In genomic region chrX:11953615-11954014, GRCh38 we compare ENCODE assay signal across 12 cellular contexts.
DNase-seq lines count a peak whose midpoint lies in the region; ATAC-seq and TF ChIP-seq lines count a peak whose summit lies in the region.
"Had no signal": no experiment of that assay in that cellular context is flagged by ENCODE, and none has a peak within 500 bp of the region (broad histone marks: within the 10 kb centered on the region; RNA-seq: fewer than 3 reads in every experiment).

No MANE protein-coding gene starts in this region.

- CTCF ChIA-PET in Calu3 (lab: Charles Lee) (no interaction called here), PC-9 (lab: Charles Lee) (no interaction called here)

- H3K27ac ChIP-seq in PC-9 (0 out of 2 replicates have a peak overlapping the region, but pooled peaks have one; percentile 23), psoas muscle (no peak overlapping the region)
- H3K27ac ChIP-seq: esophagus muscularis mucosa, thoracic aorta had no signal

- intact Hi-C loops in Calu3 (cut with micrococcal nuclease; ENCODE audit: unreplicated experiment) (loop anchor here (2.0 kb wide), 1 partner anchor 55 kb away; no protein-coding TSS in a partner anchor), PC-9 (cut with micrococcal nuclease; ENCODE audit: unreplicated experiment) (no loop called here), psoas muscle (cut with DNase I) (no loop called here)

- H3K4me1 ChIP-seq in PC-9 (replicated peaks; ENCODE audit: insufficient read depth) (peaks cover 16% of the 10 kb centered on the region; the same call in 1 of the 2 replicates), psoas muscle (no peaks in the 10 kb centered on the region)
- H3K4me1 ChIP-seq: esophagus muscularis mucosa had no signal

- H3K27me3 Mint-ChIP-seq in Calu3 (ENCODE audit: unreplicated experiment), result no peaks in the 10 kb centered on the region
- H3K27me3 Mint-ChIP-seq in osteocyte (ENCODE audit: unreplicated experiment), result no peaks in the 10 kb centered on the region
- H3K27me3 Mint-ChIP-seq in activated T-cell treated with anti-CD3 and anti-CD28 coated beads, Interleukin-2, amount 50 U/mL, for 4 hours (ENCODE audit: low read depth), result no peaks in the 10 kb centered on the region

- H3K9me2 ChIP-seq in PC-9 (ENCODE audit: insufficient read depth), result no peaks in the 10 kb centered on the region

- H3K27me3 ChIP-seq in PC-9 (ENCODE audit: insufficient read depth, low read depth), result no peaks in the 10 kb centered on the region
- H3K27me3 ChIP-seq in psoas muscle (ENCODE audit: insufficient read depth in 3 of 3, low read length in 2 of 3), result no peaks in the 10 kb centered on the region
- H3K27me3 ChIP-seq: esophagus muscularis mucosa had no signal

- H4K20me1 ChIP-seq in PC-9 (ENCODE audit: insufficient read depth), result no peaks in the 10 kb centered on the region

- POLR2A ChIA-PET in PC-9 (lab: Charles Lee; ENCODE audit: unreplicated experiment), result no interaction called here

- H3K4me3 Mint-ChIP-seq in Calu3 (ENCODE audit: low read depth, unreplicated experiment), result peak overlapping the region; percentile 11
- H3K4me3 Mint-ChIP-seq in osteocyte (ENCODE audit: unreplicated experiment), result no peak overlapping the region
- H3K4me3 Mint-ChIP-seq in activated T-cell treated with anti-CD3 and anti-CD28 coated beads, Interleukin-2, amount 50 U/mL, for 4 hours, result no peak overlapping the region

- no peak overlapping the region for H3K4me2 ChIP-seq in PC-9

- DNase-seq in Calu3 (peak; percentile 49), PC-9 (peak in 1 of 2 experiments; percentile 62), fibroblast of gingiva (ENCODE audit: low read depth) (peak; percentile 0), osteocyte (ENCODE audit: extremely low spot score, unreplicated experiment) (no peak), psoas muscle (no peak), NCI-H128 (lab: John Stamatoyannopoulos, UW; ENCODE audit: unreplicated experiment) (no peak)
- no peak for DNase-seq in activated T-cell treated with anti-CD3 and anti-CD28 coated beads, Interleukin-2, amount 50 U/mL, for 4 hours
- DNase-seq: anterior cingulate cortex, NCI-H1694 had no signal

- H3K4me3 ChIP-seq in PC-9 (no peak overlapping the region), psoas muscle (no peak overlapping the region)
- H3K4me3 ChIP-seq: esophagus muscularis mucosa, thoracic aorta had no signal

- H3K27ac Mint-ChIP-seq in Calu3 (ENCODE audit: unreplicated experiment) (peak overlapping the region; percentile 95), osteocyte (ENCODE audit: unreplicated experiment) (peak overlapping the region; percentile 63)

- H3K9me3 ChIP-seq in PC-9 (ENCODE audit: insufficient read depth, low read depth), result no peaks in the 10 kb centered on the region
- no peaks in the 10 kb centered on the region for H3K9me3 ChIP-seq in psoas muscle
- H3K9me3 ChIP-seq: esophagus muscularis mucosa, thoracic aorta had no signal

- 42 to 62% (median 51%) methylated on average over 2 of the region's 2 CpGs for WGBS in psoas muscle, 3 donors

- H3K36me3 Mint-ChIP-seq in Calu3 (ENCODE audit: insufficient read depth, unreplicated experiment) (peaks cover 10% of the 10 kb centered on the region), osteocyte (ENCODE audit: unreplicated experiment) (no peaks in the 10 kb centered on the region)
- no peaks in the 10 kb centered on the region for H3K36me3 Mint-ChIP-seq in activated T-cell treated with anti-CD3 and anti-CD28 coated beads, Interleukin-2, amount 50 U/mL, for 4 hours (ENCODE audit: insufficient read depth)

- TF ChIP-seq CTCF in Calu3 (IDR thresholded peaks at IDR 0.05; ENCODE audit: unreplicated experiment), result no peak
- TF ChIP-seq CTCF in PC-9 (conservative IDR thresholded peaks at IDR 0.05), result no peak
- no peak for TF ChIP-seq CTCF in osteocyte (IDR thresholded peaks at IDR 0.05)
- TF ChIP-seq CTCF in psoas muscle (IDR thresholded peaks at IDR 0.05), result no peak

- no peak for ATAC-seq in psoas muscle
- ATAC-seq in activated T-cell treated with anti-CD3 and anti-CD28 coated beads, Interleukin-2, amount 50 U/mL, for 4 hours, result no peak
- ATAC-seq in esophagus mucosa, result no peak

- H3K79me2 ChIP-seq in PC-9 (ENCODE audit: low read depth), result no peaks in the 10 kb centered on the region

- H3K9me3 Mint-ChIP-seq in Calu3 (ENCODE audit: low read depth, unreplicated experiment), result no peaks in the 10 kb centered on the region
- no peaks in the 10 kb centered on the region for H3K9me3 Mint-ChIP-seq in osteocyte (ENCODE audit: unreplicated experiment)
- H3K9me3 Mint-ChIP-seq in activated T-cell treated with anti-CD3 and anti-CD28 coated beads, Interleukin-2, amount 50 U/mL, for 4 hours, result no peaks in the 10 kb centered on the region

- BruUV-seq in Calu3 (replicated peaks; lab: Mats Ljungman, UMichigan) (no TSS peak), PC-9 (replicated peaks; lab: Mats Ljungman, UMichigan) (no TSS peak)

- H3K4me1 Mint-ChIP-seq in Calu3 (ENCODE audit: low read depth, unreplicated experiment), result peaks cover 22% of the 10 kb centered on the region
- peaks cover 24% of the 10 kb centered on the region for H3K4me1 Mint-ChIP-seq in osteocyte (ENCODE audit: unreplicated experiment)
- no peaks in the 10 kb centered on the region for H3K4me1 Mint-ChIP-seq in activated T-cell treated with anti-CD3 and anti-CD28 coated beads, Interleukin-2, amount 50 U/mL, for 4 hours (ENCODE audit: low read depth)

- peaks cover 8% of the 10 kb centered on the region; the same call in 1 of the 2 replicates for H3F3A ChIP-seq in PC-9 (ENCODE audit: insufficient read depth, low read depth)

- H3K36me3 ChIP-seq in PC-9 (ENCODE audit: low read depth) (no peaks in the 10 kb centered on the region), psoas muscle (ENCODE audit: insufficient read depth in 1 of 2, low read depth in 1 of 2) (no peaks in the 10 kb centered on the region)
- H3K36me3 ChIP-seq: esophagus muscularis mucosa, thoracic aorta had no signal

- no peak overlapping the region for H2AFZ ChIP-seq in PC-9

Comparison
In these comparisons a context has a peak if more than half of its experiments do, and no peak if none do; other contexts are left out.
1. DNase-seq: peak in Calu3 (single experiment) and fibroblast of gingiva (single experiment); none in osteocyte (single experiment), psoas muscle (0 of 2), activated T-cell treated with anti-CD3 and anti-CD28 coated beads, Interleukin-2, amount 50 U/mL, for 4 hours (single experiment) and NCI-H128 (single experiment).